Comparison of ENCODE assay signal across 25 cellular contexts in the genomic region with DNA sequence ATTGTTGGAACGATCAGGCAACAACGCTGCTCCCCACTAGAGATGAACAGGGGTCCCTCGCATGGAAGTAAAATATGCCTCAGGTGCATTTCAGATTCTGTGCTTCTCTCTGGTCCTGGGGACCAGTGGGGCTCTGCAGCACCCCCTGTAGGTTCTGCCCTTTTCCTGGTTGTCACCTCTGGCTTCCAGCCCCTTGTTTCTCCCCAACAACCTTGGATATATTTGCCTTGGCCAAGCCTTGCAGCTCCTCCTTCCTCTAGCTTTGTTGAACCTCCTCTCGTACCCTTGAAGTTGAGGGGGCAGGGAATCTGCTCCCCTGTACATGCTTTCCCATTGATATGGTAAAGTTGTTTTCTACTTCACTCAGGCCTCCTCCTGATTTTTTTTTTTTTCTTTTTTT. TPM values are rescaled to one million over a fixed set of nuclear protein-coding genes. Genes with fewer than 3 reads are reported as not detected.
A peak's percentile ranks its signal among the peaks of the same experiment; 100 is the strongest.
DNase-seq lines count a peak whose midpoint lies in the region; ATAC-seq, FAIRE-seq and TF ChIP-seq lines count a peak whose summit lies in the region.
"Had no signal": no experiment of that assay in that cellular context is flagged by ENCODE, and none has a peak within 500 bp of the region (broad histone marks: within the 10 kb centered on the region; RNA-seq: fewer than 3 reads in every experiment).

No MANE protein-coding gene starts in this region.

- RAD21 ChIA-PET in GM12878 (lab: Charles Lee; ENCODE audit: unreplicated experiment): interaction anchor here (0.6 to 3.2 kb wide), 6 partner anchors 10 to 1014 kb away, joined by 3 to 24 read pairs (median 4); no protein-coding TSS in a partner anchor

- no peaks in the 10 kb centered on the region for H3K9me3 ChIP-seq in Karpas-422 (ENCODE audit: low read length)
- no peaks in the 10 kb centered on the region; the same call in 2 of the 3 replicates for H3K9me3 ChIP-seq in GM12878 (replicated peaks; ENCODE audit: control insufficient read depth, insufficient read depth, low read length)
- H3K9me3 ChIP-seq: suprapubic skin had no signal

- no peaks in the 10 kb centered on the region for H3K4me1 Mint-ChIP-seq in activated naive CD4-positive, alpha-beta T cell treated with anti-CD3 and anti-CD28 coated beads for 36 hours (ENCODE audit: low read depth)
- no peaks in the 10 kb centered on the region for H3K4me1 Mint-ChIP-seq in activated naive CD4-positive, alpha-beta T cell treated with anti-CD3 and anti-CD28 coated beads, Interleukin-2, amount 10 ng/mL, durations not matched to agents 7 days and 5 days

- H3K9ac ChIP-seq in Karpas-422 (ENCODE audit: low read length) (no peak overlapping the region), GM12878 (ENCODE audit: control insufficient read depth, insufficient read depth, low read length) (no peak overlapping the region)

- in situ Hi-C loops in GM12878 (cut with MboI): loop anchor here (5.0 to 10.0 kb wide), 2 partner anchors 150 to 343 kb away; a partner anchor contains a TSS

- no peak overlapping the region for H3K27ac Mint-ChIP-seq in activated naive CD4-positive, alpha-beta T cell treated with anti-CD3 and anti-CD28 coated beads for 36 hours
- no peak overlapping the region for H3K27ac Mint-ChIP-seq in activated naive CD4-positive, alpha-beta T cell treated with anti-CD3 and anti-CD28 coated beads, Interleukin-2, amount 10 ng/mL, durations not matched to agents 7 days and 5 days
- H3K27ac Mint-ChIP-seq: naive thymus-derived CD8-positive, alpha-beta T cell had no signal

- no peak for TF ChIP-seq POLR2A in GM12878 (IDR thresholded peaks at IDR 0.05; ENCODE audit: low read depth, low read length)

- no peaks in the 10 kb centered on the region for H3K9me2 ChIP-seq in Karpas-422 (replicated peaks; ENCODE audit: insufficient read depth, low read length)

- POLR2A ChIA-PET in GM12878 (lab: Charles Lee): no interaction called here

- H3K9me3 Mint-ChIP-seq in activated naive CD4-positive, alpha-beta T cell treated with anti-CD3 and anti-CD28 coated beads for 36 hours: no peaks in the 10 kb centered on the region
- no peaks in the 10 kb centered on the region for H3K9me3 Mint-ChIP-seq in activated naive CD4-positive, alpha-beta T cell treated with anti-CD3 and anti-CD28 coated beads, Interleukin-2, amount 10 ng/mL, durations not matched to agents 7 days and 5 days

- BruUV-seq in GM12878 (replicated peaks; lab: Mats Ljungman, UMichigan): no TSS peak

- intact Hi-C loops in activated naive CD4-positive, alpha-beta T cell treated with anti-CD3 and anti-CD28 coated beads for 36 hours (cut with micrococcal nuclease): loop anchor here (2.0 kb wide), 1 partner anchor 360 kb away; no protein-coding TSS in a partner anchor
- intact Hi-C loops in GM12878 (cut with micrococcal nuclease; ENCODE audit: unreplicated experiment): no loop called here
- intact Hi-C loops in left ventricle myocardium superior (cut with micrococcal nuclease): loop anchor here (10.0 kb wide), 2 partner anchors 150 to 340 kb away; a partner anchor contains a TSS

- TF ChIP-seq EP300 in GM12878 (IDR thresholded peaks at IDR 0.05; ENCODE audit: borderline replicate concordance in 1 of 2, control insufficient read depth in 1 of 2, low read depth in 2 of 2, low read length in 2 of 2): no peak

- CTCF ChIA-PET in activated naive CD4-positive, alpha-beta T cell treated with anti-CD3 and anti-CD28 coated beads for 36 hours (lab: Charles Lee): interaction anchor here (0.6 to 1.2 kb wide), 6 partner anchors 10 to 1064 kb away, joined by 3 to 6 read pairs (median 4); no protein-coding TSS in a partner anchor
- CTCF ChIA-PET in activated naive CD4-positive, alpha-beta T cell treated with anti-CD3 and anti-CD28 coated beads, Interleukin-2, amount 10 ng/mL, durations not matched to agents 7 days and 5 days (lab: Charles Lee): interaction anchor here (0.7 to 2.0 kb wide), 5 partner anchors 154 to 359 kb away, joined by 3 to 9 read pairs (median 4); no protein-coding TSS in a partner anchor
- CTCF ChIA-PET in GM12878 (lab: Yijun Ruan, JAX): interaction anchor here (0.6 to 2.3 kb wide), 10 partner anchors 10 to 342 kb away, joined by 3 to 14 read pairs (median 5); no protein-coding TSS in a partner anchor

- H3K79me2 ChIP-seq in Karpas-422 (ENCODE audit: low read length): no peaks in the 10 kb centered on the region
- H3K79me2 ChIP-seq in GM12878 (ENCODE audit: control insufficient read depth, insufficient read depth, low read length): no peaks in the 10 kb centered on the region

- H4K20me1 ChIP-seq in Karpas-422 (ENCODE audit: insufficient read depth, low read depth, low read length) (no peaks in the 10 kb centered on the region), GM12878 (ENCODE audit: control insufficient read depth, insufficient read depth) (no peaks in the 10 kb centered on the region)

- SMC1A ChIA-PET in GM12878 (lab: Charles Lee; ENCODE audit: uncharacterized antibody, unreplicated experiment): interaction anchor here (0.7 to 3.2 kb wide), 9 partner anchors 10 to 1996 kb away, joined by 3 to 12 read pairs (median 5); no protein-coding TSS in a partner anchor

- no peak for FAIRE-seq in GM12878 (lab: Jason Lieb, UNC)
- FAIRE-seq: HepG2 had no signal

- H3K27me3 ChIP-seq in Karpas-422 (ENCODE audit: low read length) (no peaks in the 10 kb centered on the region), GM12878 (replicated peaks in 1 of 2; ENCODE audit: control insufficient read depth in 2 of 2, insufficient read depth in 2 of 2, low read length in 1 of 2) (no peaks in the 10 kb centered on the region)
- H3K27me3 ChIP-seq: suprapubic skin had no signal

- H3K36me3 ChIP-seq in Karpas-422 (ENCODE audit: insufficient read depth, low read length) (no peaks in the 10 kb centered on the region), GM12878 (ENCODE audit: control insufficient read depth in 2 of 2, insufficient read depth in 2 of 2, low read length in 1 of 2) (no peaks in the 10 kb centered on the region)
- H3K36me3 ChIP-seq: suprapubic skin had no signal

- H3K27me3 Mint-ChIP-seq in activated naive CD4-positive, alpha-beta T cell treated with anti-CD3 and anti-CD28 coated beads for 36 hours (ENCODE audit: low read depth): no peaks in the 10 kb centered on the region
- H3K27me3 Mint-ChIP-seq in activated naive CD4-positive, alpha-beta T cell treated with anti-CD3 and anti-CD28 coated beads, Interleukin-2, amount 10 ng/mL, durations not matched to agents 7 days and 5 days: peaks cover 13% of the 10 kb centered on the region

- WGBS in GM12878 (ENCODE audit: insufficient coverage, insufficient replicate concordance, low lambda C conversion rate, missing lambda C conversion rate): 75% methylated on average over 4 of the region's 4 CpGs

- H3K27ac ChIP-seq in Karpas-422 (ENCODE audit: low read length): no peak overlapping the region
- H3K27ac ChIP-seq in GM12878 (ENCODE audit: control insufficient read depth, insufficient read depth): no peak overlapping the region
- H3K27ac ChIP-seq: skin epidermis, suprapubic skin had no signal

- no peak overlapping the region for H2AFZ ChIP-seq in Karpas-422 (ENCODE audit: low read length)
- H2AFZ ChIP-seq in GM12878 (ENCODE audit: control insufficient read depth, low read depth, low read length): no peak overlapping the region

- H3K36me3 Mint-ChIP-seq in activated naive CD4-positive, alpha-beta T cell treated with anti-CD3 and anti-CD28 coated beads for 36 hours (ENCODE audit: low read depth): no peaks in the 10 kb centered on the region
- no peaks in the 10 kb centered on the region for H3K36me3 Mint-ChIP-seq in activated naive CD4-positive, alpha-beta T cell treated with anti-CD3 and anti-CD28 coated beads, Interleukin-2, amount 10 ng/mL, durations not matched to agents 7 days and 5 days
- H3K36me3 Mint-ChIP-seq: naive thymus-derived CD8-positive, alpha-beta T cell had no signal

- ATAC-seq in GM12878 (no peak), left ventricle myocardium superior (no peak), GM18517 (IDR thresholded peaks at IDR 0.05; ENCODE audit: unreplicated experiment) (no peak)
- ATAC-seq: HepG2; naive thymus-derived CD8-positive, alpha-beta T cell; Panc1 had no signal

- H3K4me1 ChIP-seq in Karpas-422 (ENCODE audit: low read length) (peaks cover 22% of the 10 kb centered on the region), GM12878 (ENCODE audit: control insufficient read depth, insufficient read depth, low read length) (peaks cover 15% of the 10 kb centered on the region)
- H3K4me1 ChIP-seq: suprapubic skin had no signal

- H3K4me2 ChIP-seq in Karpas-422 (ENCODE audit: low read depth, low read length, poor library complexity, severe bottlenecking) (no peak overlapping the region), GM12878 (ENCODE audit: control insufficient read depth, insufficient read depth) (no peak overlapping the region)

- H3K4me3 Mint-ChIP-seq in activated naive CD4-positive, alpha-beta T cell treated with anti-CD3 and anti-CD28 coated beads for 36 hours: no peak overlapping the region
- no peak overlapping the region for H3K4me3 Mint-ChIP-seq in activated naive CD4-positive, alpha-beta T cell treated with anti-CD3 and anti-CD28 coated beads, Interleukin-2, amount 10 ng/mL, durations not matched to agents 7 days and 5 days
- H3K4me3 Mint-ChIP-seq: naive thymus-derived CD8-positive, alpha-beta T cell had no signal

- peak; percentile 32 for TF ChIP-seq RAD21 in GM12878 (IDR thresholded peaks at IDR 0.05; ENCODE audit: insufficient read depth, low read depth, low read length)

- DNase-seq in activated naive CD4-positive, alpha-beta T cell treated with anti-CD3 and anti-CD28 coated beads for 36 hours: peak; percentile 9
- DNase-seq in activated naive CD4-positive, alpha-beta T cell treated with anti-CD3 and anti-CD28 coated beads, Interleukin-2, amount 10 ng/mL, durations not matched to agents 7 days and 5 days: no peak
- DNase-seq in Karpas-422: peak; percentile 65
- no peak for DNase-seq in GM12878 (ENCODE audit: low read depth, low spot score)
- no peak for DNase-seq in retinal pigment epithelial cell (ENCODE audit: low read depth)
- no peak for DNase-seq in activated effector memory CD4-positive, alpha-beta T cell treated with anti-CD3 and anti-CD28 coated beads, Interleukin-2, amount 50 U/mL, for 16 hours
- no peak for DNase-seq in left ventricle myocardium superior
- DNase-seq: activated CD4-positive, alpha-beta T cell treated with anti-CD3 and anti-CD28 coated beads for 4 hours; activated CD8-positive, alpha-beta memory T cell treated with anti-CD3 and anti-CD28 coated beads, Interleukin-2, amount 50 U/mL, for 48 hours; activated naive CD4-positive, alpha-beta T cell; cortex of kidney; erythroblast; glutamatergic neuron; naive thymus-derived CD8-positive, alpha-beta T cell; NCI-H1048; NCI-H2029 treated with DMSO at 0.1 percent for 48 hours; NCI-H524; posterior cingulate gyrus had no signal

- TF ChIP-seq CTCF in GM12878 (IDR thresholded peaks at IDR 0.05 in 2 of 3, conservative IDR thresholded peaks at IDR 0.05 in 1 of 3; ENCODE audit: control insufficient read depth in 2 of 3, extremely low read depth in 1 of 3, insufficient read depth in 1 of 3, low read depth in 3 of 3, low read length in 3 of 3) (peak in 2 of 3 experiments; percentile 14 to 27; a peak in 2 of 6 replicates), retinal pigment epithelial cell (conservative IDR thresholded peaks at IDR 0.05; ENCODE audit: low read depth, low read length) (peak; percentile 10)

- H3K4me3 ChIP-seq in Karpas-422 (ENCODE audit: low read length) (no peak overlapping the region), GM12878 (no peak overlapping the region), retinal pigment epithelial cell (ENCODE audit: low read length) (no peak overlapping the region)
- H3K4me3 ChIP-seq: skin epidermis, suprapubic skin had no signal

RNA-seq across cellular contexts. Expression of a gene that starts 5.4 kb away (rescaled TPM):
- not detected for total RNA-seq in activated naive CD4-positive, alpha-beta T cell treated with anti-CD3 and anti-CD28 coated beads for 36 hours
- total RNA-seq in Karpas-422 (2014; rRNA removed; shearing (Covaris generic); ENCODE audit: low replicate concordance): 0.22 and 0.97 TPM in 2 replicates
- not detected in 2 replicates for total RNA-seq in GM12878 (2013; cell fraction: nucleolus; rRNA removed)
- total RNA-seq in GM12878 (2014; rRNA removed) (0.17 and 0.27 TPM in 2 replicates), GM12878 (2014; rRNA removed; fragmentation: Illumina TruSeq; extraction: Trizol) (0.27 TPM in 1 of 2 replicates, not detected in the other), GM12878 (2021) (not detected in 2 replicates), left ventricle myocardium superior (not detected)
- polyA plus RNA-seq in GM12878 (2011; ENCODE audit: low read depth): not detected
- polyA plus RNA-seq in GM12878 (2011; rRNA removed) (not detected in 2 replicates), GM12878 (2014; fragmentation: Illumina TruSeq; extraction: Trizol) (0.14 and 0.28 TPM in 2 replicates), GM12878 (2014; fragmentation: Nextera tagmentation; extraction: Ambion mirVana) (not detected), GM12878 (2014; rRNA removed) (0.05 TPM in 1 of 2 replicates, not detected in the other), GM12878 (2016; fragmentation: Nextera tagmentation; extraction: Ambion mirVana) (under 1 TPM in 1 of 2 experiments, not detected in 1; 0.28 TPM)
- not detected in 2 replicates for polyA plus RNA-seq in GM12878 (2011; cell fraction: cytosol; rRNA removed)
- polyA plus RNA-seq in GM12878 (2011; cell fraction: nucleus; rRNA removed): not detected in 2 replicates
- polyA plus RNA-seq in GM12878 (2012): 0.14 TPM in 1 of 2 replicates, not detected in the other
- polyA minus RNA-seq in GM12878 (2011; rRNA and poly(A)+ RNA removed): not detected in 2 replicates
- polyA minus RNA-seq in GM12878 (2011; cell fraction: cytosol; rRNA and poly(A)+ RNA removed): not detected in 2 replicates
- not detected in 2 replicates for polyA minus RNA-seq in GM12878 (2011; cell fraction: nucleus; rRNA and poly(A)+ RNA removed)
- total RNA-seq: HepG2; lung microvascular endothelial cell; naive thymus-derived CD8-positive, alpha-beta T cell; suprapubic skin had no signal
- polyA plus RNA-seq: AG04450; HepG2; naive thymus-derived CD8-positive, alpha-beta T cell had no signal

RNA-seq across cellular contexts. Expression of a gene that starts 44.0 kb away (rescaled TPM):
- total RNA-seq in activated naive CD4-positive, alpha-beta T cell treated with anti-CD3 and anti-CD28 coated beads for 36 hours: not detected
- total RNA-seq in Karpas-422 (2014; rRNA removed; shearing (Covaris generic); ENCODE audit: low replicate concordance): not detected in 2 replicates
- not detected in 2 replicates for total RNA-seq in GM12878 (2013; cell fraction: nucleolus; rRNA removed)
- 0.11 TPM in 1 of 2 replicates, not detected in the other for total RNA-seq in GM12878 (2014; rRNA removed)
- not detected in 2 replicates for total RNA-seq in GM12878 (2014; rRNA removed; fragmentation: Illumina TruSeq; extraction: Trizol)
- not detected in 2 replicates for total RNA-seq in GM12878 (2021)
- polyA plus RNA-seq in GM12878 (2011; ENCODE audit: low read depth): not detected
- not detected in 2 replicates for polyA plus RNA-seq in GM12878 (2011; rRNA removed)
- polyA plus RNA-seq in GM12878 (2011; cell fraction: cytosol; rRNA removed): not detected in 2 replicates
- not detected in 2 replicates for polyA plus RNA-seq in GM12878 (2011; cell fraction: nucleus; rRNA removed)
- polyA plus RNA-seq in GM12878 (2012): 0.05 and 0.10 TPM in 2 replicates
- polyA plus RNA-seq in GM12878 (2014; fragmentation: Illumina TruSeq; extraction: Trizol): not detected in 2 replicates
- not detected for polyA plus RNA-seq in GM12878 (2014; fragmentation: Nextera tagmentation; extraction: Ambion mirVana)
- not detected in 2 replicates for polyA plus RNA-seq in GM12878 (2014; rRNA removed)
- under 1 TPM in 1 of 2 experiments, not detected in 1; 0.11 TPM for polyA plus RNA-seq in GM12878 (2016; fragmentation: Nextera tagmentation; extraction: Ambion mirVana)
- polyA minus RNA-seq in GM12878 (2011; rRNA and poly(A)+ RNA removed): not detected in 2 replicates
- polyA minus RNA-seq in GM12878 (2011; cell fraction: cytosol; rRNA and poly(A)+ RNA removed): not detected in 2 replicates
- polyA minus RNA-seq in GM12878 (2011; cell fraction: nucleus; rRNA and poly(A)+ RNA removed): not detected in 2 replicates
- total RNA-seq in left ventricle myocardium superior: not detected
- total RNA-seq: HepG2; lung microvascular endothelial cell; naive thymus-derived CD8-positive, alpha-beta T cell; suprapubic skin had no signal
- polyA plus RNA-seq: AG04450; HepG2; naive thymus-derived CD8-positive, alpha-beta T cell had no signal

RNA-seq across cellular contexts. Expression of a gene that starts 52.9 kb away (rescaled TPM):
- 10 to 100 TPM; 71.5 to 73.1 TPM for total RNA-seq in activated naive CD4-positive, alpha-beta T cell treated with anti-CD3 and anti-CD28 coated beads for 36 hours
- total RNA-seq in Karpas-422 (2014; rRNA removed; shearing (Covaris generic); ENCODE audit: low replicate concordance): not detected in 2 replicates
- total RNA-seq in GM12878 (2013; cell fraction: nucleolus; rRNA removed): 44.9 and 45.1 TPM in 2 replicates
- total RNA-seq in GM12878 (2014; rRNA removed) (174 and 183 TPM in 2 replicates), GM12878 (2014; rRNA removed; fragmentation: Illumina TruSeq; extraction: Trizol) (141 TPM in 2 replicates), GM12878 (2021) (172 and 191 TPM in 2 replicates), left ventricle myocardium superior (377 TPM)
- 42.0 TPM for polyA plus RNA-seq in GM12878 (2011; ENCODE audit: low read depth)
- polyA plus RNA-seq in GM12878 (2011; rRNA removed) (1.0 and 2.3 TPM in 2 replicates), GM12878 (2014; fragmentation: Illumina TruSeq; extraction: Trizol) (192 and 194 TPM in 2 replicates), GM12878 (2014; fragmentation: Nextera tagmentation; extraction: Ambion mirVana) (100 to 1,000 TPM; 166 to 392 TPM), GM12878 (2014; rRNA removed) (155 and 160 TPM in 2 replicates), GM12878 (2016; fragmentation: Nextera tagmentation; extraction: Ambion mirVana) (100 to 1,000 TPM; 162 TPM)
- polyA plus RNA-seq in GM12878 (2011; cell fraction: cytosol; rRNA removed): 1.6 and 2.8 TPM in 2 replicates
- 2.7 and 3.3 TPM in 2 replicates for polyA plus RNA-seq in GM12878 (2011; cell fraction: nucleus; rRNA removed)
- 79.1 and 86.0 TPM in 2 replicates for polyA plus RNA-seq in GM12878 (2012)
- 1.2 and 4.8 TPM in 2 replicates for polyA minus RNA-seq in GM12878 (2011; rRNA and poly(A)+ RNA removed)
- 1.8 and 2.4 TPM in 2 replicates for polyA minus RNA-seq in GM12878 (2011; cell fraction: cytosol; rRNA and poly(A)+ RNA removed)
- polyA minus RNA-seq in GM12878 (2011; cell fraction: nucleus; rRNA and poly(A)+ RNA removed): 0.73 and 0.96 TPM in 2 replicates

Comparison
In these comparisons a context has a peak if more than half of its experiments do, and no peak if none do; other contexts are left out.
1. DNase-seq: peak in activated naive CD4-positive, alpha-beta T cell treated with anti-CD3 and anti-CD28 coated beads for 36 hours (single experiment) and Karpas-422 (single experiment); none in activated naive CD4-positive, alpha-beta T cell treated with anti-CD3 and anti-CD28 coated beads, Interleukin-2, amount 10 ng/mL, durations not matched to agents 7 days and 5 days (single experiment), GM12878 (single experiment), retinal pigment epithelial cell (single experiment), activated effector memory CD4-positive, alpha-beta T cell treated with anti-CD3 and anti-CD28 coated beads, Interleukin-2, amount 50 U/mL, for 16 hours (single experiment) and left ventricle myocardium superior (single experiment).
2. RNA of a gene that starts 52.9 kb away (total RNA-seq): 377 TPM in left ventricle myocardium superior (single experiment), 44.9 to 191 TPM in GM12878 and 71.5 to 73.1 TPM in activated naive CD4-positive, alpha-beta T cell treated with anti-CD3 and anti-CD28 coated beads for 36 hours; not detected in Karpas-422; every median in the first group is over 10 times any median in the second.